ENCODE assay signal across 8 cellular contexts in the genomic region with DNA sequence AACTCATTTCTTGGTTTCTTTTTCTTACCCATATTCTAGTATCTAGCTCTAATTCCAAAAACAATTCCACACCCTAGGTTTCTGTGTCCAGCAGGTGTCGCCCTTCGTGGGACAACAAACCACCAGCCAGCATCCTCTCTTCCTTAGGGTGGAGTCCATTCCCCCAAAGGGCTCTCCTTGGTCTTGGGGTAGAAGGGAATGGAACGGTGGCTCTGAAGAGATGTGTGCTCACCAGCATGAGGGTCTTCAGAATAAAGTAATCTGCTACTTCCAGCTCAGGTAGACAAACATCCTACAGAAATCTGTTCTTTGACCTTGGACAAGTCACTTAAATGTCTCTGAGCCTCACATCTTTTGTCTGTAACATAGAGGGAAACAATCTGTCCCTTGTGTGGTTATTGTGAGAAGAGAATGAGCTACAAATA. TPM values are rescaled to one million over a fixed set of nuclear protein-coding genes. Genes with fewer than 3 reads are reported as not detected.
A peak's percentile ranks its signal among the peaks of the same experiment; 100 is the strongest.
DNase-seq lines count a peak whose midpoint lies in the region; ATAC-seq and TF ChIP-seq lines count a peak whose summit lies in the region.

No MANE protein-coding gene starts in this region.

- DNase-seq in ELF-1 (ENCODE audit: low read depth, low spot score) (peak; percentile 66), MG63 (peak; percentile 83), T-cell (peak; percentile 35 to 81 (median 70)), adrenal gland (peak; percentile 69 to 94 (median 79)), left cardiac atrium (peak; percentile 85), retina (peak; percentile 65)

- H3K27me3 ChIP-seq in MG63 (peaks cover 12% of the 10 kb centered on the region), adrenal gland (no peaks in the 10 kb centered on the region)

- no peaks in the 10 kb centered on the region for H3K27me3 Mint-ChIP-seq in T-cell

- H3K4me1 ChIP-seq in adrenal gland (replicated peaks in 1 of 2): peaks cover 0 to 10% of the 10 kb centered on the region in 2 donors

- WGBS in adrenal gland, 4 donors: 6 to 13% (median 7%) methylated on average over 3 of the region's 3 CpGs

- peak; percentile 66 to 81 (median 76) for TF ChIP-seq CTCF in adrenal gland (IDR thresholded peaks at IDR 0.05)

- POLR2A ChIA-PET in T-cell (lab: Charles Lee): interaction anchor here in 1 of 2 donors (0.7 to 1.4 kb wide), 5 partner anchors 19 to 51 kb away, joined by 3 to 7 read pairs (median 3); a partner anchor contains a TSS

- H3K27ac ChIP-seq in adrenal gland: peak overlapping the region in 1 of 5 donors; percentile 24

- peaks cover 24% of the 10 kb centered on the region for H3K36me3 Mint-ChIP-seq in T-cell

- ATAC-seq in T-cell (replicated peaks in 1 of 4) (peak; percentile 40 to 73 (median 62)), left cardiac atrium (peak; percentile 65 to 67), HG03378 (IDR thresholded peaks at IDR 0.05; ENCODE audit: unreplicated experiment) (no peak), GM18867 (IDR thresholded peaks at IDR 0.05; ENCODE audit: unreplicated experiment) (no peak)

- TF ChIP-seq POLR2A in adrenal gland (IDR thresholded peaks at IDR 0.05): no peak

- H3K27ac Mint-ChIP-seq in T-cell: peak overlapping the region in 1 of 2 donors; percentile 1

- H3K36me3 ChIP-seq in MG63 (no peaks in the 10 kb centered on the region), adrenal gland (replicated peaks in 1 of 2) (no peaks in the 10 kb centered on the region)

- H3K4me3 ChIP-seq in MG63: no peak overlapping the region
- no peak overlapping the region for H3K4me3 ChIP-seq in adrenal gland

- H3K9me3 Mint-ChIP-seq in T-cell: no peaks in the 10 kb centered on the region

- intact Hi-C loops in adrenal gland (cut with DNase I): loop anchor here (2.0 to 10.0 kb wide), 3 partner anchors 49 to 51 kb away; no protein-coding TSS in a partner anchor
- intact Hi-C loops in left cardiac atrium (cut with DNase I): loop anchor here (1.0 to 2.0 kb wide), 2 partner anchors 51 to 54 kb away; no protein-coding TSS in a partner anchor

- CTCF ChIA-PET in T-cell (lab: Charles Lee): interaction anchor here (0.5 to 5.3 kb wide), 38 partner anchors 8 to 726 kb away, joined by 3 to 124 read pairs (median 4); a partner anchor contains a TSS

- peaks cover 3 to 18% (median 5%) of the 10 kb centered on the region in 3 donors for H3K4me1 Mint-ChIP-seq in T-cell

- H3K9me3 ChIP-seq in MG63 (no peaks in the 10 kb centered on the region), adrenal gland (replicated peaks in 1 of 3) (no peaks in the 10 kb centered on the region)

- H3K4me3 Mint-ChIP-seq in T-cell: no peak overlapping the region

RNA-seq across cellular contexts. Expression of a gene that starts 7.2 kb away (rescaled TPM):
- 0.76 and 0.79 TPM in 2 replicates for total RNA-seq in MG63 (2014; rRNA removed; shearing (Covaris generic); ENCODE audit: low replicate concordance)
- 10 to 100 TPM in 3 of 5 donors, 1 to 10 TPM in 2; 8.8 to 30.6 (median 10.6) TPM for total RNA-seq in T-cell
- total RNA-seq in adrenal gland: 100 to 1,000 TPM in 1 of 8 donors, 10 to 100 TPM in 7; 37.3 to 118 (median 85.7) TPM
- 10 to 100 TPM in 2 of 3 donors, 1 to 10 TPM in 1; 9.1 to 41.2 (median 23.9) TPM for polyA plus RNA-seq in adrenal gland
- 10 to 100 TPM in 1 of 2 donors, 1 to 10 TPM in 1; 6.9 to 15.8 TPM for total RNA-seq in left cardiac atrium

RNA-seq across cellular contexts. Expression of a gene that starts 19.2 kb away (rescaled TPM):
- total RNA-seq in MG63 (2014; rRNA removed; shearing (Covaris generic); ENCODE audit: low replicate concordance): 16.8 and 18.9 TPM in 2 replicates
- total RNA-seq in T-cell (10 to 100 TPM; 22.3 to 37.8 (median 27.5) TPM), adrenal gland (100 to 1,000 TPM in 5 of 8 donors, 10 to 100 TPM in 3; 40.3 to 269 (median 140) TPM), left cardiac atrium (10 to 100 TPM; 20.5 to 38.8 TPM)
- 100 to 1,000 TPM in 2 of 3 donors, 10 to 100 TPM in 1; 87.5 to 138 (median 108) TPM for polyA plus RNA-seq in adrenal gland

RNA-seq across cellular contexts. Expression of a gene that starts 34.7 kb away (rescaled TPM):
- 207 and 281 TPM in 2 replicates for total RNA-seq in MG63 (2014; rRNA removed; shearing (Covaris generic); ENCODE audit: low replicate concordance)
- total RNA-seq in T-cell: 100 to 1,000 TPM; 320 to 383 (median 358) TPM
- 100 to 1,000 TPM; 134 to 196 (median 165) TPM for total RNA-seq in adrenal gland
- polyA plus RNA-seq in adrenal gland: 100 to 1,000 TPM; 127 to 288 (median 152) TPM
- 10 to 100 TPM; 79.3 to 97.5 TPM for total RNA-seq in left cardiac atrium

Comparison
In these comparisons a context has a peak if more than half of its experiments do, and no peak if none do; other contexts are left out.
1. ATAC-seq: peak in T-cell (4 of 4) and left cardiac atrium (2 of 2); none in HG03378 (single experiment) and GM18867 (single experiment).
2. Peak in every context shown above with its lines, with median percentiles within 50 percentile points of each other: DNase-seq.